In the genomic region with DNA sequence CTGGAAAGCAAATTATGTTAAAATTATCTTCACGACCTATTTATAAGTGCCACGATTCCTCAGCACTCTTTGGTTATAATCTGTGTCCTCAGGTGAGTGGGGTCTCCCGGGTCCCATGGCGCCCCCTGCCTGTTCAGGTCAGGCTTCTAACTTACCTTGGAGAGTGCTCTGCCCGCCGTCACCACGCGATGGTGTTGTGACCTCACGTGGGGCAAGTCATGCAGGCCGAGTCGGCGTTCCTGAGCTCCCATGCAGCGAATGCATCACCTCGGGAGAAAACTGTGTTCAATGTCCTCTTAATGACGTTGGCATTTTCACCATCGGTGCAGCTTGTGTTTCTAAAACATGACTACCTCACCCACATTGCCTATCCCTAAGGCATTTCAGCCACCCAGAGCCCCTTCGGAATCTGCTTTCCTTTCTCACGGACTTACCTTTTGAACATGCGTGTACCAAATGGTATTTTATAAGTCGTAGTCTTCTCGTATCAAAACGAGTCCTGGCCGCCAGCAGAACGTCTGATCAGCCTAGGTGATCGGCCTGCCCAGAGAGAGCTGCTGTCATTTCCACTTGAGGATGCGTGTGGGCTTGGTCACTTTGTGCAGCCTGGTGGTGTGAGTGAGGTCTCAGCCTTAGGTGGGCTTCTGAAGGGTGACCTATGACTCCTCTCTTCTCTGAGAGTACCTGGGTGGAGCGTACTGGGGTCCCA, we compare ENCODE assay signal across 1 cellular context.
TF ChIP-seq lines count a peak whose summit lies in the region.

No MANE protein-coding gene starts in this region.

TF ChIP-seq in HepG2, 621 proteins besides CTCF, POLR2A, EP300 and RAD21 (continued from another document):
- TF ChIP-seq CBFB (CRISPR knock-in tag; IDR thresholded peaks at IDR 0.05) (no peak), ZNF652 (CRISPR knock-in tag; IDR thresholded peaks at IDR 0.05; ENCODE audit: borderline replicate concordance, low read depth) (no peak), ZNF83 (CRISPR knock-in tag; IDR thresholded peaks at IDR 0.05; ENCODE audit: borderline replicate concordance) (no peak), ZBTB38 (CRISPR knock-in tag; IDR thresholded peaks at IDR 0.05) (peak; percentile 87)
